29 cellular contexts compared by ENCODE assay signal in the genomic region with DNA sequence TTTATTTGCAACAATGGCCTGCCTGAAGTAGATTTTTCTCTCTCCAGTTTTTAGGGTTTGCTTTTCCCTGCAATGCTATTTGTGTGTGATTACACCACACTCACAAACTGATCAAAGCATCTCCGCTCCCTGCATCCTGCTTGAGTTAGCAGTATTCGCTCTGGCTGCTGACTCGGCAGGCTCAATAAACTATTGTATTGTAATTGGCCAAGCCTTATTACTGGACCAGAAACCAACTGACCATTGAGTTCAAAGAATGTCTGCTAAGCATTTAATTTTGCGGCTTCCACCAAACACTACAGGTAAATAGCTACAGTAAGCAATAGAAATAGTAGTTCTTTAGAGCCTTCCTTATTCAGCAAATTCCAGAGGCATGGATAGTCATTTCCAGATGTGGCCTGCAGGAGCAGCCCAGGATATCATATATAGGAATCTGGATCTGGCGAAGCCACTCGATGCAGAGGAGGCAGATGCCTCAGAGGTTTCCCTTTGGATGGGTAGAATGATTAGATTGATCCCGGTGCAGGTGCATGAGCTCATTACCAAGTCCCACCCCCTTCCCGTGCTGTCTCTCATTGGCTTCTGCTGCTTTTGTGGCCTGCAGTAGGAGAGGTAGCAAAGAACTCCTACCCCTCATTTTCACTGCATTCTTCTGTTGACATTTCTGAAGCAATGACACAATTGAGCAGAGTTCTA.
A peak's percentile ranks its signal among the peaks of the same experiment; 100 is the strongest.
DNase-seq lines count a peak whose midpoint lies in the region; ATAC-seq, FAIRE-seq and TF ChIP-seq lines count a peak whose summit lies in the region.
"Had no signal": no experiment of that assay in that cellular context is flagged by ENCODE, and none has a peak within 500 bp of the region (broad histone marks: within the 10 kb centered on the region; RNA-seq: fewer than 3 reads in every experiment).

No MANE protein-coding gene starts in this region.

- ATAC-seq in HepG2: no peak
- ATAC-seq in right lobe of liver: no peak
- no peak for ATAC-seq in HG02981 (IDR thresholded peaks at IDR 0.05; ENCODE audit: unreplicated experiment)
- ATAC-seq in stimulated activated memory B cell treated with anti-CD40 and anti-IgM and Interleukin-4, amounts not matched to agents 10 μg/mL and 1 μg/mL and 100 μg/mL, for 72 hours: no peak
- no peak for ATAC-seq in HG03280 (IDR thresholded peaks at IDR 0.05; ENCODE audit: unreplicated experiment)
- ATAC-seq: gastroesophageal sphincter, pancreas, right cardiac atrium, upper lobe of right lung had no signal

- TF ChIP-seq POLR2A in HepG2 (IDR thresholded peaks at IDR 0.05; ENCODE audit: insufficient read depth in 1 of 2, low read depth in 2 of 2, low read length in 2 of 2) (no peak), right lobe of liver (IDR thresholded peaks at IDR 0.05) (no peak)

- H3K36me3 ChIP-seq in HepG2 (replicated peaks in 1 of 2; ENCODE audit: control insufficient read depth in 1 of 2, insufficient read depth in 2 of 2, low read length in 2 of 2) (no peaks in the 10 kb centered on the region), right lobe of liver (no peaks in the 10 kb centered on the region)
- H3K36me3 ChIP-seq: gastroesophageal sphincter, pancreas, spleen, upper lobe of right lung had no signal

- H3K79me2 ChIP-seq in HepG2 (ENCODE audit: insufficient read depth, low read length): no peaks in the 10 kb centered on the region

- no peak for DNase-seq in HepG2 (ENCODE audit: low spot score)
- no peak for DNase-seq in right lobe of liver
- DNase-seq in medulla oblongata (ENCODE audit: extremely low spot score): peak; percentile 53
- DNase-seq in type B pancreatic cell (ENCODE audit: extremely low spot score, unreplicated experiment): no peak
- DNase-seq: ACHN; activated CD4-positive, alpha-beta T cell treated with anti-CD3 and anti-CD28 coated beads, Interleukin-2, amount 10 ng/mL, durations not matched to agents 24 days and 14 days; activated gamma-delta T cell treated with Interleukin-2 at 50 U/mL for 16 hours; activated T-cell treated with anti-CD3 and anti-CD28 coated beads, Interleukin-2, amount 50 U/mL, for 24 hours; DMS53; GF-D8; NCI-H1092; NCI-H187 treated with DMSO at 0.1 percent for 48 hours; NCI-H226; pancreas; right cardiac atrium; spleen; upper lobe of right lung had no signal

- intact Hi-C loops in HepG2 (cut with micrococcal nuclease; ENCODE audit: unreplicated experiment) (no loop called here), right lobe of liver (cut with DNase I) (no loop called here)

- TF ChIP-seq EP300 in HepG2 (IDR thresholded peaks at IDR 0.05; ENCODE audit: low read depth in 2 of 2, low read length in 2 of 2) (no peak), HepG2 (CRISPR knock-in tag; IDR thresholded peaks at IDR 0.05; ENCODE audit: borderline replicate concordance) (no peak)

- no TSS peak for BruUV-seq in HepG2 (replicated peaks; lab: Mats Ljungman, UMichigan)

- H3K36me3 Mint-ChIP-seq in type B pancreatic cell: peaks cover 3% of the 10 kb centered on the region
- H3K36me3 Mint-ChIP-seq in stimulated activated memory B cell treated with anti-CD40 and anti-IgM and Interleukin-4, amounts not matched to agents 10 μg/mL and 1 μg/mL and 100 μg/mL, for 72 hours: no peaks in the 10 kb centered on the region
- H3K36me3 Mint-ChIP-seq: IgD-negative memory B cell; natural killer cell treated with Interleukin-12 subunit alpha and Interleukin-12 subunit beta and Interleukin-15 and Interleukin-18, amount 100 ng/mL, for 72 hours had no signal

- H3K27ac ChIP-seq in HepG2 (ENCODE audit: extremely low read length, insufficient read depth, low read length): no peak overlapping the region
- H3K27ac ChIP-seq in right lobe of liver: no peak overlapping the region
- peak overlapping the region; percentile 76 for H3K27ac ChIP-seq in angular gyrus (ENCODE audit: low read depth, low read length)
- H3K27ac ChIP-seq: gastroesophageal sphincter, HL-60, pancreas, upper lobe of right lung, VCaP had no signal

- no peak overlapping the region for H2AFZ ChIP-seq in HepG2 (ENCODE audit: low read length)

- H3K9me3 ChIP-seq in HepG2 (ENCODE audit: low read length) (no peaks in the 10 kb centered on the region), right lobe of liver (no peaks in the 10 kb centered on the region)
- H3K9me3 ChIP-seq: gastroesophageal sphincter, pancreas, spleen, upper lobe of right lung had no signal

- POLR2A ChIA-PET in HepG2 (lab: Yijun Ruan, JAX): no interaction called here

- 47% methylated on average over 8 of the region's 8 CpGs for WGBS in HepG2 (ENCODE audit: low lambda C conversion rate)
- WGBS in right lobe of liver (ENCODE audit: insufficient coverage, low coverage, low lambda C conversion rate, missing lambda C conversion rate): 67% methylated on average over 7 of the region's 8 CpGs

- H3K9ac ChIP-seq in HepG2 (ENCODE audit: insufficient read depth, low read depth, low read length): no peak overlapping the region

- TF ChIP-seq CTCF in HepG2 (CRISPR knock-in tag; IDR thresholded peaks at IDR 0.05): no peak
- no peak for TF ChIP-seq CTCF in right lobe of liver (IDR thresholded peaks at IDR 0.05)
- no peak for TF ChIP-seq CTCF in type B pancreatic cell (conservative IDR thresholded peaks at IDR 0.05)

- H3K4me1 ChIP-seq in HepG2 (ENCODE audit: insufficient read depth, low read length) (no peaks in the 10 kb centered on the region), right lobe of liver (no peaks in the 10 kb centered on the region)
- H3K4me1 ChIP-seq: gastroesophageal sphincter, pancreas, spleen had no signal

- in situ Hi-C loops in HepG2 (cut with HindIII; ENCODE audit: extremely low pct_ligation_motif_present, low pct_unique_long_range_greater_than_20kb): no loop called here

- CTCF ChIA-PET in HepG2 (lab: Yijun Ruan, JAX; ENCODE audit: low intra/inter-chr PET ratio, low total read pairs): no interaction called here

- peaks cover 0 to 2% of the 10 kb centered on the region in 2 experiments; a peak in 2 of 5 replicates for H3K27me3 ChIP-seq in HepG2 (ENCODE audit: control insufficient read depth in 1 of 2, insufficient read depth in 2 of 2, low read length in 2 of 2)
- no peaks in the 10 kb centered on the region for H3K27me3 ChIP-seq in right lobe of liver
- H3K27me3 ChIP-seq: gastroesophageal sphincter, pancreas, spleen, upper lobe of right lung had no signal

- H4K20me1 ChIP-seq in HepG2 (ENCODE audit: insufficient read depth, low read length): no peaks in the 10 kb centered on the region

- no peak overlapping the region for H3K4me2 ChIP-seq in HepG2 (ENCODE audit: low read depth, low read length)

- TF ChIP-seq RAD21 in HepG2 (CRISPR knock-in tag; IDR thresholded peaks at IDR 0.05): no peak

- H3K4me3 Mint-ChIP-seq in type B pancreatic cell: peak overlapping the region; percentile 2
- no peak overlapping the region for H3K4me3 Mint-ChIP-seq in stimulated activated memory B cell treated with anti-CD40 and anti-IgM and Interleukin-4, amounts not matched to agents 10 μg/mL and 1 μg/mL and 100 μg/mL, for 72 hours
- H3K4me3 Mint-ChIP-seq: activated CD4-positive, alpha-beta T cell treated with anti-CD3 and anti-CD28 coated beads, Interleukin-2, amount 10 ng/mL, durations not matched to agents 24 days and 14 days; activated T-cell treated with anti-CD3 and anti-CD28 coated beads, Interleukin-2, amount 50 U/mL, for 24 hours; central memory CD8-positive, alpha-beta T cell; dendritic cell treated with granulocyte-macrophage colony-stimulating factor and Interleukin-4, amounts not matched to agents 40 ng/mL and 50 ng/mL, for 4 days; IgD-negative memory B cell; natural killer cell treated with Interleukin-12 subunit alpha and Interleukin-12 subunit beta and Interleukin-15 and Interleukin-18, amount 100 ng/mL, for 72 hours had no signal

- peak overlapping the region; percentile 2 for H3K27ac Mint-ChIP-seq in type B pancreatic cell
- no peak overlapping the region for H3K27ac Mint-ChIP-seq in stimulated activated memory B cell treated with anti-CD40 and anti-IgM and Interleukin-4, amounts not matched to agents 10 μg/mL and 1 μg/mL and 100 μg/mL, for 72 hours
- H3K27ac Mint-ChIP-seq: activated CD4-positive, alpha-beta T cell treated with anti-CD3 and anti-CD28 coated beads, Interleukin-2, amount 10 ng/mL, durations not matched to agents 24 days and 14 days; activated T-cell treated with anti-CD3 and anti-CD28 coated beads, Interleukin-2, amount 50 U/mL, for 24 hours; dendritic cell treated with granulocyte-macrophage colony-stimulating factor and Interleukin-4, amounts not matched to agents 40 ng/mL and 50 ng/mL, for 4 days; IgD-negative memory B cell; natural killer cell treated with Interleukin-12 subunit alpha and Interleukin-12 subunit beta and Interleukin-15 and Interleukin-18, amount 100 ng/mL, for 72 hours had no signal

- H3K9me3 Mint-ChIP-seq in type B pancreatic cell: peaks cover 7% of the 10 kb centered on the region
- no peaks in the 10 kb centered on the region for H3K9me3 Mint-ChIP-seq in stimulated activated memory B cell treated with anti-CD40 and anti-IgM and Interleukin-4, amounts not matched to agents 10 μg/mL and 1 μg/mL and 100 μg/mL, for 72 hours
- H3K9me3 Mint-ChIP-seq: activated CD4-positive, alpha-beta T cell treated with anti-CD3 and anti-CD28 coated beads, Interleukin-2, amount 10 ng/mL, durations not matched to agents 24 days and 14 days; activated T-cell treated with anti-CD3 and anti-CD28 coated beads, Interleukin-2, amount 50 U/mL, for 24 hours; central memory CD8-positive, alpha-beta T cell; dendritic cell treated with granulocyte-macrophage colony-stimulating factor and Interleukin-4, amounts not matched to agents 40 ng/mL and 50 ng/mL, for 4 days; IgD-negative memory B cell; natural killer cell treated with Interleukin-12 subunit alpha and Interleukin-12 subunit beta and Interleukin-15 and Interleukin-18, amount 100 ng/mL, for 72 hours had no signal

- H3K4me3 ChIP-seq in HepG2 (replicated peaks in 1 of 3; ENCODE audit: insufficient read depth in 1 of 3, low read depth in 2 of 3, low read length in 3 of 3): no peak overlapping the region
- no peak overlapping the region for H3K4me3 ChIP-seq in right lobe of liver
- H3K4me3 ChIP-seq: gastroesophageal sphincter, pancreas, spleen, upper lobe of right lung had no signal

- H3K4me1 Mint-ChIP-seq in type B pancreatic cell (ENCODE audit: unreplicated experiment): peaks cover 38% of the 10 kb centered on the region
- no peaks in the 10 kb centered on the region for H3K4me1 Mint-ChIP-seq in stimulated activated memory B cell treated with anti-CD40 and anti-IgM and Interleukin-4, amounts not matched to agents 10 μg/mL and 1 μg/mL and 100 μg/mL, for 72 hours
- H3K4me1 Mint-ChIP-seq: activated CD4-positive, alpha-beta T cell treated with anti-CD3 and anti-CD28 coated beads, Interleukin-2, amount 10 ng/mL, durations not matched to agents 24 days and 14 days; central memory CD8-positive, alpha-beta T cell; IgD-negative memory B cell had no signal

- FAIRE-seq in HepG2 (lab: Jason Lieb, UNC): no peak
- FAIRE-seq: GM18507, pancreas had no signal

- H3K27me3 Mint-ChIP-seq in type B pancreatic cell: peaks cover 10% of the 10 kb centered on the region
- H3K27me3 Mint-ChIP-seq in stimulated activated memory B cell treated with anti-CD40 and anti-IgM and Interleukin-4, amounts not matched to agents 10 μg/mL and 1 μg/mL and 100 μg/mL, for 72 hours: peaks cover 42% of the 10 kb centered on the region
- H3K27me3 Mint-ChIP-seq: activated CD4-positive, alpha-beta T cell treated with anti-CD3 and anti-CD28 coated beads, Interleukin-2, amount 10 ng/mL, durations not matched to agents 24 days and 14 days; dendritic cell treated with granulocyte-macrophage colony-stimulating factor and Interleukin-4, amounts not matched to agents 40 ng/mL and 50 ng/mL, for 4 days had no signal
